In the genomic region with DNA sequence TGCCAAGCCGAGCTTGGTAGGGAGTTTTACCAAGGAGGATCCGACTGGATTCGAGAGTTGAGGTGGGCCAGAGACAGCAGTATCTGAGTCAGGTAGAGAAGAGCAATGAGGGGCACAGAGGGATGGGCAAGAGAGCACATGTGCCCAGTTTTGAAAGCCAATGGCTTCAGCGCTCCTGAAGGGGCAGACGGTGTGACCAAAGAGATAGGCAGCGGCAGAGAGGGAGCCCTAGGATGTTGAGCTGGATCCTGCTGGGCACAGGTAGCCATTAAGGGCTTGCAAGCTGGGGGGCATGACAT, we compare ENCODE assay signal across 12 cellular contexts. TPM values are rescaled to one million over a fixed set of nuclear protein-coding genes. Genes with fewer than 3 reads are reported as not detected.
A peak's percentile ranks its signal among the peaks of the same experiment; 100 is the strongest.
DNase-seq lines count a peak whose midpoint lies in the region; ATAC-seq and TF ChIP-seq lines count a peak whose summit lies in the region.
"Had no signal": no experiment of that assay in that cellular context is flagged by ENCODE, and none has a peak within 500 bp of the region (broad histone marks: within the 10 kb centered on the region; RNA-seq: fewer than 3 reads in every experiment).

No MANE protein-coding gene starts in this region.

- no peak overlapping the region for H3K9ac ChIP-seq in iPS-15b (ENCODE audit: low read depth, low read length)
- H3K9ac ChIP-seq in rectal smooth muscle tissue (ENCODE audit: low read length): no peak overlapping the region

- H3K27me3 Mint-ChIP-seq in stimulated activated memory B cell treated with anti-CD40 and anti-IgM and Interleukin-4, amounts not matched to agents 10 μg/mL and 1 μg/mL and 100 μg/mL, for 72 hours: peaks cover 25% of the 10 kb centered on the region

- H3K9me3 ChIP-seq in PC-9 (ENCODE audit: insufficient read depth, low read depth): no peaks in the 10 kb centered on the region
- H3K9me3 ChIP-seq in iPS-15b (ENCODE audit: control insufficient read depth, insufficient read depth, low read length): no peaks in the 10 kb centered on the region
- H3K9me3 ChIP-seq: adrenal gland had no signal

- no peak for TF ChIP-seq CTCF in PC-9 (conservative IDR thresholded peaks at IDR 0.05)

- CTCF ChIA-PET in PC-9 (lab: Charles Lee): interaction anchor here (0.6 to 0.7 kb wide), 2 partner anchors 109 to 410 kb away, joined by 3 to 10 read pairs; a partner anchor contains a TSS

- no peak for ATAC-seq in stimulated activated memory B cell treated with anti-CD40 and anti-IgM and Interleukin-4, amounts not matched to agents 10 μg/mL and 1 μg/mL and 100 μg/mL, for 72 hours

- BruUV-seq in PC-9 (replicated peaks; lab: Mats Ljungman, UMichigan): TSS peak; percentile 55

- no peaks in the 10 kb centered on the region for H3K9me3 Mint-ChIP-seq in stimulated activated memory B cell treated with anti-CD40 and anti-IgM and Interleukin-4, amounts not matched to agents 10 μg/mL and 1 μg/mL and 100 μg/mL, for 72 hours
- H3K9me3 Mint-ChIP-seq: memory B cell had no signal

- 0 out of 2 replicates have a peak, but pooled peaks cover 5% of the 10 kb centered on the region for H3K27me3 ChIP-seq in PC-9 (ENCODE audit: insufficient read depth, low read depth)
- H3K27me3 ChIP-seq in iPS-15b (ENCODE audit: control insufficient read depth, insufficient read depth, low read length): no peaks in the 10 kb centered on the region
- H3K27me3 ChIP-seq in rectal smooth muscle tissue (ENCODE audit: control insufficient read depth, insufficient read depth, low read length): no peaks in the 10 kb centered on the region
- H3K27me3 ChIP-seq: adrenal gland had no signal

- H3K79me2 ChIP-seq in PC-9 (ENCODE audit: low read depth): no peaks in the 10 kb centered on the region

- no peak overlapping the region for H3K27ac Mint-ChIP-seq in stimulated activated memory B cell treated with anti-CD40 and anti-IgM and Interleukin-4, amounts not matched to agents 10 μg/mL and 1 μg/mL and 100 μg/mL, for 72 hours
- H3K27ac Mint-ChIP-seq: memory B cell had no signal

- peaks cover 28% of the 10 kb centered on the region; the same call in 1 of the 2 replicates for H3F3A ChIP-seq in PC-9 (ENCODE audit: insufficient read depth, low read depth)

- H3K4me2 ChIP-seq in PC-9: peak overlapping the region; percentile 74

- no peak overlapping the region for H3K27ac ChIP-seq in PC-9
- no peak overlapping the region for H3K27ac ChIP-seq in rectal smooth muscle tissue (ENCODE audit: low read depth, low read length)
- H3K27ac ChIP-seq: epithelial cell of prostate, HL-60 had no signal

- peaks cover 19% of the 10 kb centered on the region for H3K4me1 Mint-ChIP-seq in stimulated activated memory B cell treated with anti-CD40 and anti-IgM and Interleukin-4, amounts not matched to agents 10 μg/mL and 1 μg/mL and 100 μg/mL, for 72 hours

- POLR2A ChIA-PET in PC-9 (lab: Charles Lee; ENCODE audit: unreplicated experiment): no interaction called here

- no peak overlapping the region for H3K4me3 Mint-ChIP-seq in stimulated activated memory B cell treated with anti-CD40 and anti-IgM and Interleukin-4, amounts not matched to agents 10 μg/mL and 1 μg/mL and 100 μg/mL, for 72 hours
- H3K4me3 Mint-ChIP-seq: memory B cell had no signal

- H3K36me3 ChIP-seq in PC-9 (ENCODE audit: low read depth) (no peaks in the 10 kb centered on the region), iPS-15b (ENCODE audit: control insufficient read depth, insufficient read depth, low read length) (peaks cover 25% of the 10 kb centered on the region), rectal smooth muscle tissue (ENCODE audit: control insufficient read depth, insufficient read depth, low read length) (no peaks in the 10 kb centered on the region)
- H3K36me3 ChIP-seq: adrenal gland had no signal

- H2AFZ ChIP-seq in PC-9: peak overlapping the region; percentile 91

- H4K20me1 ChIP-seq in PC-9 (ENCODE audit: insufficient read depth): no peaks in the 10 kb centered on the region

- intact Hi-C loops in PC-9 (cut with micrococcal nuclease; ENCODE audit: unreplicated experiment): loop anchor here (2.0 to 5.0 kb wide), 2 partner anchors 265 to 441 kb away; a partner anchor contains a TSS

- H3K4me3 ChIP-seq in GM08714 (ENCODE audit: low read length) (peak overlapping the region; percentile 45; the same call in 1 of the 2 replicates), PC-9 (peak overlapping the region; percentile 65), iPS-15b (ENCODE audit: low read depth, low read length) (peak overlapping the region; percentile 68), rectal smooth muscle tissue (ENCODE audit: low read length) (peak overlapping the region; percentile 63)

- H3K9me2 ChIP-seq in PC-9 (ENCODE audit: insufficient read depth): no peaks in the 10 kb centered on the region

- no peaks in the 10 kb centered on the region for H3K36me3 Mint-ChIP-seq in stimulated activated memory B cell treated with anti-CD40 and anti-IgM and Interleukin-4, amounts not matched to agents 10 μg/mL and 1 μg/mL and 100 μg/mL, for 72 hours
- H3K36me3 Mint-ChIP-seq: memory B cell had no signal

- DNase-seq in PC-9 (no peak), GF-D8 (lab: John Stamatoyannopoulos, UW) (no peak)
- no peak for DNase-seq in stimulated activated naive CD4-positive, alpha-beta T cell treated with Interleukin-2 at 50 U/mL for 16 hours (lab: John Stamatoyannopoulos, UW)
- no peak for DNase-seq in stimulated activated CD4-positive, alpha-beta T cell treated with anti-CD3 and anti-CD28 coated beads, Interleukin-4, amount 100 ng/mL, for 1 hour

- H3K4me1 ChIP-seq in PC-9 (replicated peaks; ENCODE audit: insufficient read depth) (no peaks in the 10 kb centered on the region), iPS-15b (ENCODE audit: control insufficient read depth, insufficient read depth, low read length) (peaks cover 4% of the 10 kb centered on the region), rectal smooth muscle tissue (ENCODE audit: control insufficient read depth, insufficient read depth, low read length) (no peaks in the 10 kb centered on the region)

RNA-seq across cellular contexts. Expression of a gene that starts 0.9 kb away (rescaled TPM):
- 14.7 and 16.7 TPM in 2 replicates for total RNA-seq in PC-9 (2021)

RNA-seq across cellular contexts. Expression of a gene that starts 45.9 kb away (rescaled TPM):
- total RNA-seq in PC-9 (2021): 60.9 and 62.2 TPM in 2 replicates
